24 cellular contexts compared by ENCODE assay signal in the genomic region with DNA sequence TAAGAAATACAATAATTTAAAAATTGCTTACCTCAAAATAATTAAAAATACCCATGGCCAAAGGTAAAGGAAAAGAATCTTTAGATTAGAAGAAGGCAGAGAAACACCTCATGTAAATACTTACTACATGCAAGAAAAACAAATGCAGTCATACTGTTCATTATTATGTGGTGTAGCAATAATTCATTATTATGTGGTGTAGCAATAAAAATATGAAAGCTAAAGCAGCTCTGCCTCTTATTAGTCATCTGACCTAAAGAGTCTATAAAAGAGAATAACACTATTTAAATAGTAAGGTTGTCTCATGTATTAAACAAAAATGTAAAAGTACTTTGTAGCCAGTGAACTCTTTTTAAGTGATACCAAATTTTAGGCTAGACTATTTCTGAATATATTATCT.
"Had no signal": no experiment of that assay in that cellular context is flagged by ENCODE, and none has a peak within 500 bp of the region (broad histone marks: within the 10 kb centered on the region; RNA-seq: fewer than 3 reads in every experiment).

No MANE protein-coding gene starts in this region.

- H3K27me3 ChIP-seq: ascending aorta, heart left ventricle, neural progenitor cell, uterus had no signal

- ATAC-seq: heart left ventricle; left lobe of liver; lower lobe of right lung; natural killer cell; sciatic nerve; stimulated activated effector memory CD8-positive, alpha-beta T cell treated with anti-CD3 and anti-CD28 coated beads, Interleukin-12 subunit alpha, Interleukin-12 subunit beta, amount 100 ng/mL, for 72 hours had no signal

- H3K36me3 ChIP-seq: heart left ventricle, lower lobe of right lung, neural progenitor cell, uterus had no signal

- H3K9ac ChIP-seq: neural progenitor cell had no signal

- H3K9me3 ChIP-seq: lower lobe of right lung, uterus had no signal

- H3K27ac ChIP-seq: ascending aorta, heart left ventricle, lower lobe of right lung, neural progenitor cell, uterus had no signal

- H3K4me3 ChIP-seq: ascending aorta, heart left ventricle, lower lobe of right lung, neural progenitor cell, uterus had no signal

- H3K4me1 ChIP-seq: ascending aorta, lower lobe of right lung, neural progenitor cell, uterus had no signal

- DNase-seq: activated CD4-positive, alpha-beta T cell treated with anti-CD3 and anti-CD28 coated beads for 4 hours; activated CD4-positive, alpha-beta T cell treated with anti-CD3 and anti-CD28 coated beads, Interleukin-2, amount 50 U/mL, for 48 hours; activated CD4-positive, CD25-positive, alpha-beta regulatory T cell; activated CD8-positive, alpha-beta memory T cell treated with anti-CD3 and anti-CD28 coated beads for 24 hours; activated effector memory CD4-positive, alpha-beta T cell treated with Interleukin-2 at 50 U/mL for 16 hours; activated naive CD4-positive, alpha-beta T cell treated with Interleukin-2 at 50 U/mL for 16 hours; caudate nucleus; endodermal cell; heart left ventricle; kidney glomerular epithelial cell; lower lobe of right lung; mesendoderm; natural killer cell; occipital lobe; posterior cingulate gyrus; retina; small intestine; stimulated activated CD4-positive, alpha-beta T cell treated with anti-CD3 and anti-CD28 coated beads, Interleukin-4, amount 100 ng/mL, for 24 hours; uterus had no signal
